In the genomic region with DNA sequence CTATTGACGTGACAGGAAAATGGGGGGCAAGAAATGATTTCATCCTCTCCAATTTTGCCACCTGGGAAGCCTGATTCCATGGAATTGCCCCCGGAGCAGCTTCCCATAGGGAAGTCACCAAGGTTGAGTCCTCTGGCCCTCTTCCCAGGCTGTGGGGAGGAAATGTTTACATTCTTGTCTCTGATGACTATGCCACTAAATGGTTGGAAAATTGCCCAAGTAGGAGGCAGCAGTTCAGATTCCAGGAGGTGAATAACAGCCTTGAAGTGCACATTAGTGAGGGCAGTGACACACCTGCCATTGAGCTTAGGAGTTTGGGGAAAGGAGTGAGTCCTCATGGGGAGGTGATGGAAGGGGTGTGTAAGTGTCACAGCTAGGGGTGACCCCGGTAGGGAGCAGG, we compare ENCODE assay signal across 14 cellular contexts.
DNase-seq lines count a peak whose midpoint lies in the region; FAIRE-seq and TF ChIP-seq lines count a peak whose summit lies in the region.
"Had no signal": no experiment of that assay in that cellular context is flagged by ENCODE, and none has a peak within 500 bp of the region (broad histone marks: within the 10 kb centered on the region; RNA-seq: fewer than 3 reads in every experiment).

No MANE protein-coding gene starts in this region.

- CTCF ChIA-PET in AG04449 (lab: Yijun Ruan, JAX): no interaction called here

- no peaks in the 10 kb centered on the region for H3K27me3 ChIP-seq in MG63
- H3K27me3 ChIP-seq: ascending aorta had no signal

- DNase-seq in AG04449 (ENCODE audit: low read depth, low spot score) (peak; percentile 1), MG63 (peak; percentile 42), NCI-H748 (lab: John Stamatoyannopoulos, UW; ENCODE audit: unreplicated experiment) (peak; percentile 100), fibroblast of villous mesenchyme (ENCODE audit: low read depth) (peak; percentile 0), kidney (no peak), retina (no peak)
- no peak for DNase-seq in activated CD4-positive, CD25-positive, alpha-beta regulatory T cell treated with anti-CD3 and anti-CD28 coated beads, Interleukin-2, amount 50 U/mL, for 72 hours
- no peak for DNase-seq in stimulated activated CD4-positive, alpha-beta T cell treated with anti-CD3 and anti-CD28 coated beads, Interleukin-1b, Interleukin-23, amount 100 ng/mL, for 48 hours
- DNase-seq: midbrain; stimulated activated naive CD8-positive, alpha-beta T cell treated with anti-CD3 and anti-CD28 coated beads, Interleukin-15, Interleukin-2, amounts not matched to agents 100 U/mL and 50 U/mL, for 24 hours; T-helper 1 cell had no signal

- H3K4me1 ChIP-seq in kidney (ENCODE audit: control insufficient read depth in 1 of 2, insufficient read depth in 1 of 2, low read depth in 1 of 2, low read length in 2 of 2): no peaks in the 10 kb centered on the region
- H3K4me1 ChIP-seq: ascending aorta had no signal

- TF ChIP-seq CTCF in AG04449 (IDR thresholded peaks at IDR 0.05; ENCODE audit: insufficient read depth, low read length, missing control alignments) (no peak), fibroblast of villous mesenchyme (IDR thresholded peaks at IDR 0.05; ENCODE audit: insufficient read depth, low read depth, low read length) (no peak), kidney (IDR thresholded peaks at IDR 0.05; ENCODE audit: borderline replicate concordance, extremely low read depth, insufficient read depth) (no peak)

- POLR2A ChIA-PET in AG04449 (lab: Yijun Ruan, JAX): no interaction called here

- H3K27ac ChIP-seq in kidney (ENCODE audit: low read depth in 2 of 2, low read length in 2 of 2): no peak overlapping the region
- H3K27ac ChIP-seq: ascending aorta, skin epidermis had no signal

- intact Hi-C loops in kidney (cut with DNase I): no loop called here

- FAIRE-seq in kidney (lab: Jason Lieb, UNC): no peak
- FAIRE-seq: frontal cortex had no signal

- H3K4me3 ChIP-seq in AG04449 (ENCODE audit: low read depth, low read length) (no peak overlapping the region), MG63 (no peak overlapping the region), fibroblast of villous mesenchyme (ENCODE audit: low read depth, low read length) (no peak overlapping the region), kidney (ENCODE audit: low read length in 2 of 2) (no peak overlapping the region)
- H3K4me3 ChIP-seq: ascending aorta, skin epidermis had no signal

- H3K9ac ChIP-seq in kidney (ENCODE audit: low read length in 2 of 2): no peak overlapping the region

- H3K36me3 ChIP-seq in MG63 (no peaks in the 10 kb centered on the region), kidney (ENCODE audit: control insufficient read depth in 1 of 2, insufficient read depth in 2 of 2, low read length in 2 of 2) (no peaks in the 10 kb centered on the region)
- H3K36me3 ChIP-seq: ascending aorta had no signal

- H3K9me3 ChIP-seq in MG63 (no peaks in the 10 kb centered on the region), kidney (ENCODE audit: control insufficient read depth in 1 of 2, low read length in 2 of 2) (no peaks in the 10 kb centered on the region)
- H3K9me3 ChIP-seq: ascending aorta had no signal

Comparison
In these comparisons a context has a peak if more than half of its experiments do, and no peak if none do; other contexts are left out.
1. DNase-seq: peak in AG04449 (single experiment), MG63 (single experiment), NCI-H748 (single experiment) and fibroblast of villous mesenchyme (single experiment); none in kidney (single experiment), activated CD4-positive, CD25-positive, alpha-beta regulatory T cell treated with anti-CD3 and anti-CD28 coated beads, Interleukin-2, amount 50 U/mL, for 72 hours (single experiment), stimulated activated CD4-positive, alpha-beta T cell treated with anti-CD3 and anti-CD28 coated beads, Interleukin-1b, Interleukin-23, amount 100 ng/mL, for 48 hours (single experiment) and retina (single experiment).